1 cellular context compared by ENCODE assay signal in genomic region chr17:80254396-80255241, GRCh38.
TF ChIP-seq lines count a peak whose summit lies in the region.

No MANE protein-coding gene starts in this region.

TF ChIP-seq in HepG2, 621 proteins besides CTCF, POLR2A, EP300 and RAD21 (continues in another document):
- 0 out of 2 replicates have a peak, but pooled peaks have one; percentile 42 for TF ChIP-seq SSRP1 (CRISPR knock-in tag; IDR thresholded peaks at IDR 0.05)
- no peak for TF ChIP-seq USF2 (IDR thresholded peaks at IDR 0.05; ENCODE audit: low read depth, low read length)
- no peak for TF ChIP-seq USF2 (CRISPR knock-in tag; IDR thresholded peaks at IDR 0.05; ENCODE audit: borderline replicate concordance)
- no peak for TF ChIP-seq ZZZ3 (CRISPR knock-in tag; IDR thresholded peaks at IDR 0.05; ENCODE audit: borderline replicate concordance)
- TF ChIP-seq ZNF280D (CRISPR knock-in tag; IDR thresholded peaks at IDR 0.05), result no peak
- TF ChIP-seq MEF2D (CRISPR knock-in tag; IDR thresholded peaks at IDR 0.05), result no peak
- TF ChIP-seq HOXA3 (CRISPR knock-in tag; IDR thresholded peaks at IDR 0.05), result no peak
- peak; percentile 87 for TF ChIP-seq ZGPAT (CRISPR knock-in tag; IDR thresholded peaks at IDR 0.05)
- TF ChIP-seq CREM (IDR thresholded peaks at IDR 0.05), result peak; percentile 56; the same call in 1 of the 2 replicates
- TF ChIP-seq CREM (CRISPR knock-in tag; IDR thresholded peaks at IDR 0.05), result no peak
- TF ChIP-seq THAP8 (CRISPR knock-in tag; IDR thresholded peaks at IDR 0.05; ENCODE audit: borderline replicate concordance), result no peak
- no peak for TF ChIP-seq FOXP4 (CRISPR knock-in tag; IDR thresholded peaks at IDR 0.05)
- peak; percentile 95 for TF ChIP-seq NFE2 (CRISPR knock-in tag; IDR thresholded peaks at IDR 0.05)
- peak; percentile 68 for TF ChIP-seq KAT8 (CRISPR knock-in tag; IDR thresholded peaks at IDR 0.05)
- peak; percentile 31; the same call in 1 of the 2 replicates for TF ChIP-seq NR2F6 (IDR thresholded peaks at IDR 0.05)
- no peak for TF ChIP-seq NR2F6 (CRISPR knock-in tag; IDR thresholded peaks at IDR 0.05)
- TF ChIP-seq ARNT2 (CRISPR knock-in tag; IDR thresholded peaks at IDR 0.05; ENCODE audit: low read depth), result no peak
- no peak for TF ChIP-seq ZC3H4 (CRISPR knock-in tag; IDR thresholded peaks at IDR 0.05; ENCODE audit: borderline replicate concordance)
- TF ChIP-seq NFIC (IDR thresholded peaks at IDR 0.05; ENCODE audit: low read length), result no peak
- peak; percentile 30; the same call in 1 of the 2 replicates for TF ChIP-seq JUNB (CRISPR knock-in tag; IDR thresholded peaks at IDR 0.05; ENCODE audit: borderline replicate concordance)
- 0 out of 2 replicates have a peak, but pooled peaks have one; percentile 40 for TF ChIP-seq GATA4 (IDR thresholded peaks at IDR 0.05; ENCODE audit: borderline replicate concordance, low read depth)
- TF ChIP-seq SALL2 (CRISPR knock-in tag; IDR thresholded peaks at IDR 0.05), result no peak
- no peak for TF ChIP-seq ZXDC (CRISPR knock-in tag; IDR thresholded peaks at IDR 0.05)
- TF ChIP-seq NFE2L2 (IDR thresholded peaks at IDR 0.05; ENCODE audit: low read length), result peak; percentile 99
- TF ChIP-seq ZNF580 (CRISPR knock-in tag; IDR thresholded peaks at IDR 0.05; ENCODE audit: borderline replicate concordance, low read depth), result peak; percentile 27; the same call in 1 of the 2 replicates
- TF ChIP-seq ATF6 (CRISPR knock-in tag; conservative IDR thresholded peaks at IDR 0.05), result no peak
- no peak for TF ChIP-seq SKI (IDR thresholded peaks at IDR 0.05; ENCODE audit: partially characterized antibody)
- TF ChIP-seq TBL1XR1 (IDR thresholded peaks at IDR 0.05; ENCODE audit: borderline replicate concordance, low read length, partially characterized antibody), result peak; percentile 34
- TF ChIP-seq ZBTB25 (CRISPR knock-in tag; IDR thresholded peaks at IDR 0.05), result peak; percentile 82; the same call in 1 of the 2 replicates
- no peak for TF ChIP-seq ZBTB39 (CRISPR knock-in tag; IDR thresholded peaks at IDR 0.05)
